Comparison of ENCODE assay signal across 8 cellular contexts in genomic region chr17:32659419-32659842, GRCh38.
DNase-seq lines count a peak whose midpoint lies in the region; ATAC-seq lines count a peak whose summit lies in the region.

No MANE protein-coding gene starts in this region.

- ATAC-seq in GM19035 (IDR thresholded peaks at IDR 0.05; ENCODE audit: unreplicated experiment) = no peak

- no peak overlapping the region for H3K4me3 ChIP-seq in HAP-1

- no peak overlapping the region for H3K27ac ChIP-seq in epithelial cell of prostate

- no peaks in the 10 kb centered on the region for H3K9me3 ChIP-seq in HAP-1

- H3K27me3 ChIP-seq in HAP-1 (ENCODE audit: low read depth) = no peaks in the 10 kb centered on the region

- in situ Hi-C loops in HAP-1 (cut with MboI; ENCODE audit: low sequenced_read_pairs) = no loop called here

- no peaks in the 10 kb centered on the region for H3K36me3 ChIP-seq in HAP-1 (replicated peaks)

- DNase-seq in AML-193 (lab: John Stamatoyannopoulos, UW) (peak; percentile 65), HAP-1 (ENCODE audit: low spot score in 2 of 2) (peak; percentile 33 to 79), NCI-H748 treated with DMSO at 0.1 percent for 48 hours (lab: John Stamatoyannopoulos, UW) (peak; percentile 45), epithelial cell of prostate (ENCODE audit: low read depth, low spot score) (peak; percentile 20), myocyte (ENCODE audit: low read depth) (peak; percentile 88)
- peak; percentile 5 for DNase-seq in activated CD8-positive, alpha-beta memory T cell treated with anti-CD3 and anti-CD28 coated beads, Interleukin-2, amount 50 U/mL, for 1 hour (ENCODE audit: extremely low read depth)
- peak; percentile 29 to 41 for DNase-seq in stimulated activated CD8-positive, alpha-beta memory T cell treated with anti-CD3 and anti-CD28 coated beads, Interleukin-7, amount 100 ng/mL, for 1 hour (ENCODE audit: low read depth in 2 of 2)

- no peaks in the 10 kb centered on the region for H3K4me1 ChIP-seq in HAP-1

Comparison
In these comparisons a context has a peak if more than half of its experiments do, and no peak if none do; other contexts are left out.
1. DNase-seq: peak in every context shown above with its lines; median percentile 88 in myocyte; 65 in AML-193; 56 in HAP-1; 45 in NCI-H748 treated with DMSO at 0.1 percent for 48 hours; 35 in stimulated activated CD8-positive, alpha-beta memory T cell treated with anti-CD3 and anti-CD28 coated beads, Interleukin-7, amount 100 ng/mL, for 1 hour; 20 in epithelial cell of prostate; 5 in activated CD8-positive, alpha-beta memory T cell treated with anti-CD3 and anti-CD28 coated beads, Interleukin-2, amount 50 U/mL, for 1 hour.